In the genomic region with DNA sequence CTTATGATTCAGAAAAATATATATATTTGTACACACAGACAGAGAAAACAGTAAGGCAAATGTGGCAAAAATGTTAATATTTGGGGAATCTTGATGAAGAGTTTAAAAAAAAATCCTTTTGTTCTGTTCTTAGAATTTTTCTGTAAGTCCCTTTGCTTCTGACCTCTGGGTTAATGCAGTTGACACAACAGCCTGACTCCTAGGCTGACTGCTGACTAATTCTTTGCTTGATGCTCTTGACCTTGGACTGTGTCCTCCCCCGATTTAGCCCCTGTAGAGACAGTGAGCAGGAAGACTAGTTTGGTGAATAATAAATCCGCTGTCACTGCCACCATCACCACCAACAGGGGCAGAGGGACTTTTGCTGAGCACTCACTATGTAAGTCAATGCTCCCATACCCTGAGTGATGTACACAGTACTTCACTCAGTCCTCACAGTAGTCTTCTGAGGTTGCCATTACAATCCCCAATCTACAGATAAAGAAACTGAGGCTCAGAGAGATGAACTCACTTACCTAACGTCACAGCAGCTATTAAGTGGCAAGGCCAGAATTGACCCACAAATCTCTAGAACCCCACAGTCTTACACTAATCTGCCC, we compare ENCODE assay signal across 11 cellular contexts.
A peak's percentile ranks its signal among the peaks of the same experiment; 100 is the strongest.
DNase-seq lines count a peak whose midpoint lies in the region; ATAC-seq, FAIRE-seq and TF ChIP-seq lines count a peak whose summit lies in the region.
"Had no signal": no experiment of that assay in that cellular context is flagged by ENCODE, and none has a peak within 500 bp of the region (broad histone marks: within the 10 kb centered on the region; RNA-seq: fewer than 3 reads in every experiment).

No MANE protein-coding gene starts in this region.

- no peak overlapping the region for H3K4me3 ChIP-seq in mucosa of descending colon

- intact Hi-C loops in mucosa of descending colon (cut with DNase I, micrococcal nuclease), result loop anchor here in 1 of 2 donors (10.0 kb wide), 1 partner anchor 212 kb away; a partner anchor contains a TSS

- peaks cover 3% of the 10 kb centered on the region for H3K4me1 ChIP-seq in mucosa of descending colon (ENCODE audit: low read depth)

- TF ChIP-seq CTCF in mucosa of descending colon (IDR thresholded peaks at IDR 0.05), result no peak

- no peaks in the 10 kb centered on the region for H3K36me3 ChIP-seq in mucosa of descending colon (ENCODE audit: low read depth)

- ATAC-seq in GM21717 (IDR thresholded peaks at IDR 0.05; ENCODE audit: unreplicated experiment), result peak; percentile 37
- ATAC-seq in mucosa of descending colon, result peak; percentile 27
- ATAC-seq in GM21576 (IDR thresholded peaks at IDR 0.05; ENCODE audit: unreplicated experiment), result no peak

- FAIRE-seq in frontal cortex (lab: Jason Lieb, UNC), result no peak
- FAIRE-seq: GM19239 had no signal

- no peaks in the 10 kb centered on the region for H3K9me3 ChIP-seq in mucosa of descending colon

- DNase-seq in ELR (ENCODE audit: low read depth), result peak; percentile 35
- peak; percentile 41 for DNase-seq in RPMI7951 (ENCODE audit: low read depth)
- DNase-seq in mucosa of descending colon, result no peak
- DNase-seq in frontal cortex (ENCODE audit: low spot score in 2 of 2), result no peak
- DNase-seq in DMS153 (lab: John Stamatoyannopoulos, UW), result no peak
- no peak for DNase-seq in GM19240 (ENCODE audit: insufficient read length, low spot score)
- DNase-seq: activated T-cell treated with anti-CD3 and anti-CD28 coated beads, Interleukin-2, amount 50 U/mL, for 1 hour; CD4-positive, alpha-beta T cell had no signal

Comparison
In these comparisons a context has a peak if more than half of its experiments do, and no peak if none do; other contexts are left out.
1. DNase-seq: peak in ELR (single experiment) and RPMI7951 (single experiment); none in mucosa of descending colon (0 of 3), frontal cortex (0 of 2), DMS153 (single experiment) and GM19240 (single experiment).